Comparison of ENCODE assay signal across 8 cellular contexts in the genomic region with DNA sequence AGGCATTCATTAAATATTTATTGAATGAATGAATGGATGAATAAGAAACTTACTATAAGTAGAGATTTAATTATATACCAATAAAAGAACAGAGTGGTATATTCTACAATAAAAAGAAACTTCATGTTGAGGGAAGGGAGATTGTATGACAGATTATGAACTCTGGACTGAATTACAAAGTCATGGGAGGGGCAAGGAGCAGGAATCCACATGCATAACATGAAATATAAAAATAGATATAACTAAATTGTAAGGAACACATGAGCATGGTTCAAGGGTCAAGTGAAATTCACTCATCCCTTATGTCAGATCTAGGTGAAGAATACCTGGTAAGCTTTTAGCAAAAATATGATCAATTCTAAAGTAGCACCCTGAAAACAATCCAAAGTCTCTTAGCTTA.
"Had no signal": no experiment of that assay in that cellular context is flagged by ENCODE, and none has a peak within 500 bp of the region (broad histone marks: within the 10 kb centered on the region; RNA-seq: fewer than 3 reads in every experiment).

No MANE protein-coding gene starts in this region.

- DNase-seq: GDM1, GF-D8 had no signal

- FAIRE-seq: G401.6, GM12878, GM12891, GM12892, GM18507, GM19239 had no signal

- H3K4me3 ChIP-seq: GM12878 had no signal

- ATAC-seq: GM12878 had no signal
